Comparison of ENCODE assay signal across 8 cellular contexts in the genomic region with DNA sequence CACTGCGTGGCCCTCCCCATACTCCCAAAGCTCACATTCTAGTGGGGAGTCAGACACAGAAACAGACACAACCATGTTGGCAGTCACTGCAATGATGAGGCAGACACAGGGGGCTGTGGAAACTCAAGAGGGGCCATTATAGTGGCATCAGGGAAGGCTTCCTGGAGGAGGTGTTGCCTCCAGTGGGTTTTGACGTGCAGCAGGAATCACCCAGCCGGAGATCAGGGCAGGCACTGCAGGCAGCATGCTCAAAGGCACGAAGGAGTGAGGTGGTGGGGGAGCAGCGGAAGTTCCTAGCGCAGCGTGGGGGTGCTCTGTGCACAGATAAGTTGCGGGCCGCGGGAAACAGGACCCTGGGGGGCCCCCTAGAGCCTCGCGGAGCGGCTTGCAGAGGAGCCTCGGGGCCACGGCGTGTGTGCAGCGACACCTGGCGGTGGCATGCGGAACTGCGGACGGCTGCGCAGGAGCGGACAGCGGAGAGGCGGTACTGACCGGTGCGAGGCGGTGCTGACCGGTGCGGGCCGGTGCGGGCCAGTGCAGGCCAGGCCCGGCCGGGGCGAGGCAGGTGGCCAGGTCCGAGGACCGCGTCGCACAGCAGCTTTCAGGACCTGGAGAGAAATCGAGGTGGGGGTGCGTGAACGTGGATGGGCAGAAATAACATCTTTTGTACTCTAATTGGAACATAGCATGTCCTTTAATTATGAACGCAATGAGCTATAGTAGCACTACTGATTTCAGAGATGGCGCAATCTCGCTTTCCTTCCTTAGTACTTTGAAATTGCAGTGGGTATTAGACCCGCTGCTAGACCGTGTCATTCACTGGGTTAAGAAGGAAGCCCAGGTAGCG.
DNase-seq lines count a peak whose midpoint lies in the region; FAIRE-seq and TF ChIP-seq lines count a peak whose summit lies in the region.

No MANE protein-coding gene starts in this region.

- DNase-seq in GM12892 (ENCODE audit: insufficient read length) = peak; percentile 81
- DNase-seq in HL-60 (ENCODE audit: low read depth in 1 of 2, low spot score in 1 of 2) = peak; percentile 55 to 65
- DNase-seq in SW 1271 (lab: John Stamatoyannopoulos, UW) = peak; percentile 41 to 68
- peak; percentile 82 to 83 for DNase-seq in cardiac muscle cell (ENCODE audit: low read depth in 1 of 2, low spot score in 1 of 2)
- DNase-seq in prostate gland (ENCODE audit: low spot score) = peak; percentile 49
- DNase-seq in uterus = peak; percentile 39 to 76

- H3K4me3 Mint-ChIP-seq in activated naive CD8-positive, alpha-beta T cell = peak overlapping the region; percentile 60

- H3K36me3 Mint-ChIP-seq in activated naive CD8-positive, alpha-beta T cell = no peaks in the 10 kb centered on the region

- H3K4me3 ChIP-seq in HL-60 (replicated peaks; ENCODE audit: insufficient read depth, low read length) = no peak overlapping the region
- H3K4me3 ChIP-seq in cardiac muscle cell = no peak overlapping the region
- H3K4me3 ChIP-seq in prostate gland = no peak overlapping the region
- H3K4me3 ChIP-seq in uterus = no peak overlapping the region

- peak overlapping the region; percentile 42 for H3K27ac Mint-ChIP-seq in activated naive CD8-positive, alpha-beta T cell

- H3K9me3 ChIP-seq in cardiac muscle cell (ENCODE audit: low read depth) (no peaks in the 10 kb centered on the region), prostate gland (no peaks in the 10 kb centered on the region), uterus (no peaks in the 10 kb centered on the region)

- FAIRE-seq in GM12892 (lab: Jason Lieb, UNC) = no peak

- peak; percentile 99 for TF ChIP-seq CTCF in 22Rv1 (IDR thresholded peaks at IDR 0.05)
- TF ChIP-seq CTCF in HL-60 (IDR thresholded peaks at IDR 0.05; ENCODE audit: insufficient read depth, low read length) = peak; percentile 86
- peak; percentile 99 for TF ChIP-seq CTCF in cardiac muscle cell (IDR thresholded peaks at IDR 0.05; ENCODE audit: low read depth, low read length)
- TF ChIP-seq CTCF in prostate gland (IDR thresholded peaks at IDR 0.05) = peak; percentile 96 to 100 (median 100)
- TF ChIP-seq CTCF in uterus (IDR thresholded peaks at IDR 0.05) = peak; percentile 92 to 99 (median 95)

- H3K4me1 ChIP-seq in cardiac muscle cell (ENCODE audit: low read depth) (no peaks in the 10 kb centered on the region), prostate gland (replicated peaks) (no peaks in the 10 kb centered on the region), uterus (peaks cover 0 to 15% of the 10 kb centered on the region in 2 donors)

- 19% methylated on average over 48 of the region's 48 CpGs for WGBS in prostate gland

- no peak for TF ChIP-seq POLR2A in GM12892 (IDR thresholded peaks at IDR 0.05; ENCODE audit: low read depth, low read length)
- no peak for TF ChIP-seq POLR2A in prostate gland (IDR thresholded peaks at IDR 0.05)
- no peak for TF ChIP-seq POLR2A in uterus (IDR thresholded peaks at IDR 0.05)

- H3K9me3 Mint-ChIP-seq in activated naive CD8-positive, alpha-beta T cell (ENCODE audit: low read depth) = no peaks in the 10 kb centered on the region

- no peak overlapping the region for H3K27ac ChIP-seq in 22Rv1
- H3K27ac ChIP-seq in HL-60 (replicated peaks) = no peak overlapping the region
- no peak overlapping the region for H3K27ac ChIP-seq in cardiac muscle cell
- no peak overlapping the region for H3K27ac ChIP-seq in prostate gland
- no peak overlapping the region for H3K27ac ChIP-seq in uterus

- H3K36me3 ChIP-seq in cardiac muscle cell (no peaks in the 10 kb centered on the region), prostate gland (no peaks in the 10 kb centered on the region), uterus (no peaks in the 10 kb centered on the region)

- peaks cover 17% of the 10 kb centered on the region for H3K27me3 ChIP-seq in HL-60 (ENCODE audit: insufficient read depth, poor library complexity, severe bottlenecking)
- H3K27me3 ChIP-seq in cardiac muscle cell = peaks cover 13% of the 10 kb centered on the region
- H3K27me3 ChIP-seq in prostate gland (replicated peaks; ENCODE audit: insufficient read depth) = no peaks in the 10 kb centered on the region
- no peaks in the 10 kb centered on the region for H3K27me3 ChIP-seq in uterus

- H3K27me3 Mint-ChIP-seq in activated naive CD8-positive, alpha-beta T cell = peaks cover 7% of the 10 kb centered on the region

- intact Hi-C loops in prostate gland (cut with DNase I) (loop anchor here (5.0 to 10.0 kb wide), 2 partner anchors 244 to 558 kb away; no protein-coding TSS in a partner anchor), uterus (cut with DNase I; ENCODE audit: low total_unique reads) (no loop called here)

- peaks cover 49% of the 10 kb centered on the region for H3K4me1 Mint-ChIP-seq in activated naive CD8-positive, alpha-beta T cell (ENCODE audit: low read depth)
